19 cellular contexts compared by ENCODE assay signal in the genomic region with DNA sequence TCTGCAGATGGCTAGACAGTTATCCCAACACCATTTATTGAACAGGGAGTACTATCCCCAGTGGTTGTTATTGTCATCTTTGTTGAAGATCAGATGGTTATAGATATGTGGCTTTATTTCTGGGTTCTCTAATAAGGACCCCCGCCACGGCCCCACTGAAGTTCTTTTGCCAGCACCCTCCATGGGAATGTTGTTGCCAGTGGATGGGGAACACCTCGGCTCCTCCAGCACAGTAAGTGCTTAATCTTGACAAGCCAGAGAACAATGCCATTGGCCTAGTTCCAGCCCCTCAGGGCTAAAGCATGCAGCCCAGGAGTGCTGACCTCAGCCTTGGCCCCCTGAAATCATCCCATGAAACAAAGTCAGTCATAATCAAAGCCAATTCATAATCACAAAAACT.
"Had no signal": no experiment of that assay in that cellular context is flagged by ENCODE, and none has a peak within 500 bp of the region (broad histone marks: within the 10 kb centered on the region; RNA-seq: fewer than 3 reads in every experiment).

No MANE protein-coding gene starts in this region.

- H3K27ac Mint-ChIP-seq: activated naive CD4-positive, alpha-beta T cell treated with anti-CD3 and anti-CD28 coated beads, Interleukin-2, amount 50 U/mL, for 24 hours; mesothelial cell of epicardium; natural killer cell treated with Interleukin-12 subunit alpha and Interleukin-12 subunit beta and Interleukin-15 and Interleukin-18, amount 100 ng/mL, for 72 hours; stimulated activated naive B cell treated with anti-CD40 and anti-IgM and Interleukin-4, amounts not matched to agents 10 μg/mL and 1 μg/mL and 100 μg/mL, for 72 hours had no signal

- DNase-seq: activated CD4-positive, alpha-beta T cell treated with anti-CD3 and anti-CD28 coated beads, Interleukin-2, amount 50 U/mL, for 1 hour; activated CD4-positive, CD25-positive, alpha-beta regulatory T cell treated with anti-CD3 and anti-CD28 coated beads, Interleukin-2, amount 50 U/mL, for 72 hours; activated CD8-positive, alpha-beta memory T cell treated with anti-CD3 and anti-CD28 coated beads for 24 hours; activated gamma-delta T cell; caudate nucleus; dorsolateral prefrontal cortex; foreskin keratinocyte; islet precursor cell; pancreas; stimulated activated naive B cell treated with anti-CD40 and anti-IgM and Interleukin-4, amounts not matched to agents 10 μg/mL and 1 μg/mL and 100 μg/mL, for 72 hours; T-helper 2 cell had no signal

- H3K36me3 ChIP-seq: adrenal gland, neutrophil, pancreas had no signal

- H3K27ac ChIP-seq: adrenal gland, dorsolateral prefrontal cortex, foreskin keratinocyte, hepatocyte, neutrophil, pancreas, VCaP had no signal

- H3K27me3 Mint-ChIP-seq: activated naive CD4-positive, alpha-beta T cell treated with anti-CD3 and anti-CD28 coated beads, Interleukin-2, amount 50 U/mL, for 24 hours; natural killer cell treated with Interleukin-12 subunit alpha and Interleukin-12 subunit beta and Interleukin-15 and Interleukin-18, amount 100 ng/mL, for 72 hours; stimulated activated naive B cell treated with anti-CD40 and anti-IgM and Interleukin-4, amounts not matched to agents 10 μg/mL and 1 μg/mL and 100 μg/mL, for 72 hours had no signal

- H3K4me3 Mint-ChIP-seq: activated naive CD4-positive, alpha-beta T cell treated with anti-CD3 and anti-CD28 coated beads, Interleukin-2, amount 50 U/mL, for 24 hours; mesothelial cell of epicardium; natural killer cell treated with Interleukin-12 subunit alpha and Interleukin-12 subunit beta and Interleukin-15 and Interleukin-18, amount 100 ng/mL, for 72 hours; stimulated activated naive B cell treated with anti-CD40 and anti-IgM and Interleukin-4, amounts not matched to agents 10 μg/mL and 1 μg/mL and 100 μg/mL, for 72 hours had no signal

- H3K36me3 Mint-ChIP-seq: activated naive CD4-positive, alpha-beta T cell treated with anti-CD3 and anti-CD28 coated beads, Interleukin-2, amount 50 U/mL, for 24 hours; mesothelial cell of epicardium; stimulated activated naive B cell treated with anti-CD40 and anti-IgM and Interleukin-4, amounts not matched to agents 10 μg/mL and 1 μg/mL and 100 μg/mL, for 72 hours had no signal

- H3K9me3 ChIP-seq: adrenal gland, neutrophil, pancreas had no signal

- H3K4me3 ChIP-seq: adrenal gland, dorsolateral prefrontal cortex, hepatocyte, lung, pancreas had no signal

- H3K27me3 ChIP-seq: adrenal gland, dorsolateral prefrontal cortex, foreskin keratinocyte, hepatocyte, neutrophil, pancreas had no signal

- H3K4me1 Mint-ChIP-seq: activated naive CD4-positive, alpha-beta T cell treated with anti-CD3 and anti-CD28 coated beads, Interleukin-2, amount 50 U/mL, for 24 hours; mesothelial cell of epicardium; stimulated activated naive B cell treated with anti-CD40 and anti-IgM and Interleukin-4, amounts not matched to agents 10 μg/mL and 1 μg/mL and 100 μg/mL, for 72 hours had no signal

- H3K4me1 ChIP-seq: adrenal gland, foreskin keratinocyte, pancreas had no signal

- ATAC-seq: foreskin keratinocyte; natural killer cell treated with Interleukin-12 subunit alpha and Interleukin-12 subunit beta and Interleukin-15 and Interleukin-18, amount 100 ng/mL, for 72 hours; pancreas; stimulated activated naive B cell treated with anti-CD40 and anti-IgM and Interleukin-4, amounts not matched to agents 10 μg/mL and 1 μg/mL and 100 μg/mL, for 72 hours had no signal
